ENCODE assay signal across 25 cellular contexts in genomic region chr10:28993056-28993455, GRCh38.
"Had no signal": no experiment of that assay in that cellular context is flagged by ENCODE, and none has a peak within 500 bp of the region (broad histone marks: within the 10 kb centered on the region; RNA-seq: fewer than 3 reads in every experiment).

No MANE protein-coding gene starts in this region.

- H3K4me1 ChIP-seq: adrenal gland, gastroesophageal sphincter had no signal

- H3K27ac ChIP-seq: adrenal gland, brain microvascular endothelial cell, coronary artery, dorsolateral prefrontal cortex, gastroesophageal sphincter had no signal

- H3K9me3 ChIP-seq: adrenal gland, gastroesophageal sphincter had no signal

- ATAC-seq: activated CD4-positive, alpha-beta T cell treated with anti-CD3 and anti-CD28 coated beads for 36 hours; activated naive CD8-positive, alpha-beta T cell treated with anti-CD3 and anti-CD28 coated beads, Interleukin-2, amount 50 U/mL, for 24 hours; activated T-cell treated with anti-CD3 and anti-CD28 coated beads, Interleukin-2, amount 50 U/mL, for 72 hours; esophagus mucosa; gastroesophageal sphincter had no signal

- DNase-seq: activated CD4-positive, alpha-beta memory T cell treated with anti-CD3 and anti-CD28 coated beads for 36 hours; activated CD4-positive, alpha-beta T cell treated with anti-CD3 and anti-CD28 coated beads for 36 hours; activated CD4-positive, alpha-beta T cell treated with anti-CD3 and anti-CD28 coated beads, Interleukin-2, amount 10 ng/mL, durations not matched to agents 24 days and 14 days; activated CD4-positive, CD25-positive, alpha-beta regulatory T cell; activated CD4-positive, CD25-positive, alpha-beta regulatory T cell treated with anti-CD3 and anti-CD28 coated beads, Interleukin-2, amount 50 U/mL, for 72 hours; activated CD8-positive, alpha-beta memory T cell treated with anti-CD3 and anti-CD28 coated beads, Interleukin-2, amount 50 U/mL, for 48 hours; activated gamma-delta T cell treated with Interleukin-2 at 50 U/mL for 16 hours; activated naive CD4-positive, alpha-beta T cell treated with anti-CD3 and anti-CD28 coated beads, Interleukin-2, amount 50 U/mL, for 16 hours; activated naive CD4-positive, alpha-beta T cell treated with Interleukin-2 at 50 U/mL for 16 hours; activated naive CD8-positive, alpha-beta T cell treated with anti-CD3 and anti-CD28 coated beads, Interleukin-2, amount 50 U/mL, for 24 hours; activated T-cell treated with anti-CD3 and anti-CD28 coated beads for 4 hours; activated T-cell treated with anti-CD3 and anti-CD28 coated beads, Interleukin-2, amount 50 U/mL, for 24 hours; activated T-cell treated with anti-CD3 and anti-CD28 coated beads, Interleukin-2, amount 50 U/mL, for 72 hours; adrenal gland; amygdala; aorta; brain microvascular endothelial cell; dorsolateral prefrontal cortex; effector memory CD4-positive, alpha-beta T cell; endodermal cell; foreskin melanocyte; T-helper 2 cell had no signal

- H3K27me3 ChIP-seq: adrenal gland, brain microvascular endothelial cell, gastroesophageal sphincter had no signal

- H3K36me3 ChIP-seq: adrenal gland, brain microvascular endothelial cell, gastroesophageal sphincter had no signal

- H3K4me3 ChIP-seq: adrenal gland, coronary artery, dorsolateral prefrontal cortex, gastroesophageal sphincter had no signal
